ENCODE assay signal across 14 cellular contexts in the genomic region with DNA sequence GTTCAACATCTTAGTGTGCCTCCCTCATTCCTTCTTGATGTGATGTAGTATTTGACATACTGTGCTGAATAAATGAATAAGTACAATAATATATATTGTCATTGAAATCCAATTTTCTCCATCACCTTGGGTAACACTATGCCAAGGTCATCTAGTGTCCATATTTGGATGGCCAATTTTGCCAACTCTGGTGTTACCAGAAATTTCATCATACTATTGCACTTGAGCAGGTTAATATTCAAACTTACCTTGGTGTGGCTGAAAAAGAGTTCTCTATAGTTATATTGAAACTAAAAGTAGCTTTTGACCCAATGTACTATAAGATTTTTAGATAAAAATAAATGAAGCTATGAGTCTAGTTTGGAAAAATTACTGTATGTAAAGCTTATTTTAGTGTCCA.
A peak's percentile ranks its signal among the peaks of the same experiment; 100 is the strongest.
DNase-seq lines count a peak whose midpoint lies in the region; ATAC-seq lines count a peak whose summit lies in the region.
"Had no signal": no experiment of that assay in that cellular context is flagged by ENCODE, and none has a peak within 500 bp of the region (broad histone marks: within the 10 kb centered on the region; RNA-seq: fewer than 3 reads in every experiment).

No MANE protein-coding gene starts in this region.

- H3K27me3 Mint-ChIP-seq in stimulated activated memory B cell treated with anti-CD40 and anti-IgM and Interleukin-4, amounts not matched to agents 10 μg/mL and 1 μg/mL and 100 μg/mL, for 72 hours = no peaks in the 10 kb centered on the region
- H3K27me3 Mint-ChIP-seq in activated CD4-positive, alpha-beta T cell treated with anti-CD3 and anti-CD28 coated beads, Interleukin-2, amount 10 ng/mL, durations not matched to agents 7 days and 5 days = no peaks in the 10 kb centered on the region
- H3K27me3 Mint-ChIP-seq: activated T-cell treated with anti-CD3 and anti-CD28 coated beads, Interleukin-2, amount 50 U/mL, for 24 hours had no signal

- peak; percentile 45 for DNase-seq in NCI-H69 (lab: John Stamatoyannopoulos, UW)
- no peak for DNase-seq in activated CD4-positive, alpha-beta T cell treated with anti-CD3 and anti-CD28 coated beads, Interleukin-2, amount 10 ng/mL, durations not matched to agents 7 days and 5 days
- no peak for DNase-seq in cortex of kidney (lab: John Stamatoyannopoulos, UW)
- no peak for DNase-seq in NCI-H2227 (lab: John Stamatoyannopoulos, UW; ENCODE audit: unreplicated experiment)
- DNase-seq: activated T-cell treated with anti-CD3 and anti-CD28 coated beads, Interleukin-2, amount 50 U/mL, for 24 hours; AML-193; glutamatergic neuron; IMR-90; NCI-H526 had no signal

- H3K4me1 Mint-ChIP-seq in stimulated activated memory B cell treated with anti-CD40 and anti-IgM and Interleukin-4, amounts not matched to agents 10 μg/mL and 1 μg/mL and 100 μg/mL, for 72 hours = no peaks in the 10 kb centered on the region
- H3K4me1 Mint-ChIP-seq in activated CD4-positive, alpha-beta T cell treated with anti-CD3 and anti-CD28 coated beads, Interleukin-2, amount 10 ng/mL, durations not matched to agents 7 days and 5 days = peaks cover 1% of the 10 kb centered on the region

- ATAC-seq in GM18502 (IDR thresholded peaks at IDR 0.05; ENCODE audit: poor library complexity, unreplicated experiment) (peak; percentile 71), GM19324 (IDR thresholded peaks at IDR 0.05; ENCODE audit: low FRiP score, unreplicated experiment) (peak; percentile 63), HG02763 (IDR thresholded peaks at IDR 0.05; ENCODE audit: unreplicated experiment) (peak; percentile 77)
- ATAC-seq in stimulated activated memory B cell treated with anti-CD40 and anti-IgM and Interleukin-4, amounts not matched to agents 10 μg/mL and 1 μg/mL and 100 μg/mL, for 72 hours = no peak
- ATAC-seq: activated CD4-positive, CD25-positive, alpha-beta regulatory T cell treated with anti-CD3 and anti-CD28 coated beads, Interleukin-2, amount 50 U/mL, for 24 hours had no signal

- POLR2A ChIA-PET in activated CD4-positive, alpha-beta T cell treated with anti-CD3 and anti-CD28 coated beads, Interleukin-2, amount 10 ng/mL, durations not matched to agents 7 days and 5 days (lab: Charles Lee) = no interaction called here

- H3K27ac Mint-ChIP-seq in stimulated activated memory B cell treated with anti-CD40 and anti-IgM and Interleukin-4, amounts not matched to agents 10 μg/mL and 1 μg/mL and 100 μg/mL, for 72 hours = no peak overlapping the region
- no peak overlapping the region for H3K27ac Mint-ChIP-seq in activated CD4-positive, alpha-beta T cell treated with anti-CD3 and anti-CD28 coated beads, Interleukin-2, amount 10 ng/mL, durations not matched to agents 7 days and 5 days
- H3K27ac Mint-ChIP-seq: activated T-cell treated with anti-CD3 and anti-CD28 coated beads, Interleukin-2, amount 50 U/mL, for 24 hours had no signal

- peaks cover 62% of the 10 kb centered on the region for H3K36me3 Mint-ChIP-seq in stimulated activated memory B cell treated with anti-CD40 and anti-IgM and Interleukin-4, amounts not matched to agents 10 μg/mL and 1 μg/mL and 100 μg/mL, for 72 hours
- peaks cover 16% of the 10 kb centered on the region for H3K36me3 Mint-ChIP-seq in activated CD4-positive, alpha-beta T cell treated with anti-CD3 and anti-CD28 coated beads, Interleukin-2, amount 10 ng/mL, durations not matched to agents 7 days and 5 days (ENCODE audit: low read depth)

- no peaks in the 10 kb centered on the region for H3K9me3 Mint-ChIP-seq in stimulated activated memory B cell treated with anti-CD40 and anti-IgM and Interleukin-4, amounts not matched to agents 10 μg/mL and 1 μg/mL and 100 μg/mL, for 72 hours
- no peaks in the 10 kb centered on the region for H3K9me3 Mint-ChIP-seq in activated CD4-positive, alpha-beta T cell treated with anti-CD3 and anti-CD28 coated beads, Interleukin-2, amount 10 ng/mL, durations not matched to agents 7 days and 5 days
- H3K9me3 Mint-ChIP-seq: activated T-cell treated with anti-CD3 and anti-CD28 coated beads, Interleukin-2, amount 50 U/mL, for 24 hours had no signal

- CTCF ChIA-PET in activated CD4-positive, alpha-beta T cell treated with anti-CD3 and anti-CD28 coated beads, Interleukin-2, amount 10 ng/mL, durations not matched to agents 7 days and 5 days (lab: Charles Lee) = interaction anchor here (0.6 kb wide), 1 partner anchor 13 kb away, joined by 7 read pairs; no protein-coding TSS in a partner anchor

- H3K4me3 Mint-ChIP-seq in stimulated activated memory B cell treated with anti-CD40 and anti-IgM and Interleukin-4, amounts not matched to agents 10 μg/mL and 1 μg/mL and 100 μg/mL, for 72 hours = no peak overlapping the region
- no peak overlapping the region for H3K4me3 Mint-ChIP-seq in activated CD4-positive, alpha-beta T cell treated with anti-CD3 and anti-CD28 coated beads, Interleukin-2, amount 10 ng/mL, durations not matched to agents 7 days and 5 days
- H3K4me3 Mint-ChIP-seq: activated T-cell treated with anti-CD3 and anti-CD28 coated beads, Interleukin-2, amount 50 U/mL, for 24 hours had no signal
